25 cellular contexts compared by ENCODE assay signal in genomic region chr1:3015269-3015635, GRCh38. TPM values are rescaled to one million over a fixed set of nuclear protein-coding genes. Genes with fewer than 3 reads are reported as not detected.
A peak's percentile ranks its signal among the peaks of the same experiment; 100 is the strongest.
DNase-seq lines count a peak whose midpoint lies in the region; ATAC-seq and TF ChIP-seq lines count a peak whose summit lies in the region.
"Had no signal": no experiment of that assay in that cellular context is flagged by ENCODE, and none has a peak within 500 bp of the region (broad histone marks: within the 10 kb centered on the region; RNA-seq: fewer than 3 reads in every experiment).

No MANE protein-coding gene starts in this region.

- peak overlapping the region; percentile 75 for H2BK15ac ChIP-seq in neuronal stem cell (ENCODE audit: low read length)

- peaks cover 5% of the 10 kb centered on the region for H3K27me3 Mint-ChIP-seq in HFFc6 (ENCODE audit: insufficient read depth)

- H3K27ac Mint-ChIP-seq in HFFc6: no peak overlapping the region

- H2BK12ac ChIP-seq in neuronal stem cell (ENCODE audit: low read length): peak overlapping the region; percentile 30

- H3K14ac ChIP-seq in neuronal stem cell (ENCODE audit: low read length): peak overlapping the region; percentile 97

- WGBS in right cardiac atrium: 77% methylated on average over 10 of the region's 10 CpGs
- WGBS in heart right ventricle, 2 donors: 80 to 86% methylated on average over 10 of the region's 10 CpGs
- WGBS in neuronal stem cell (ENCODE audit: extremely low coverage in 2 of 2, insufficient read length in 2 of 2, insufficient replicate concordance in 1 of 2), 2 donors: no CpG with 5 or more reads among the region's 10 CpGs
- WGBS in testis, 2 donors: 76 to 87% methylated on average over 4 to 10 of the region's 10 CpGs

- H2BK120ac ChIP-seq in neuronal stem cell (ENCODE audit: low read depth, low read length): no peak overlapping the region

- H3K79me1 ChIP-seq in neuronal stem cell (ENCODE audit: low read depth, low read length): no peaks in the 10 kb centered on the region

- H2AFZ ChIP-seq in neuronal stem cell (ENCODE audit: low read length): no peak overlapping the region
- H2AFZ ChIP-seq: GM23248 had no signal

- H3K9me3 ChIP-seq in right cardiac atrium (ENCODE audit: control insufficient read depth, low read length): no peaks in the 10 kb centered on the region
- no peaks in the 10 kb centered on the region for H3K9me3 ChIP-seq in heart right ventricle
- peaks cover 0 to 6% of the 10 kb centered on the region in 2 donors for H3K9me3 ChIP-seq in neuronal stem cell (replicated peaks in 1 of 2; ENCODE audit: control insufficient read depth in 2 of 2, insufficient read depth in 1 of 2, low read depth in 1 of 2, low read length in 2 of 2)
- no peaks in the 10 kb centered on the region for H3K9me3 ChIP-seq in testis
- H3K9me3 ChIP-seq: HAP-1, SJSA1 had no signal

- no peak overlapping the region for H3K4me3 Mint-ChIP-seq in HFFc6

- peak overlapping the region; percentile 76 for H3K18ac ChIP-seq in neuronal stem cell (ENCODE audit: low read length)

- ATAC-seq in right cardiac atrium (no peak), heart right ventricle (no peak), GM21619 (IDR thresholded peaks at IDR 0.05; ENCODE audit: unreplicated experiment) (no peak)
- ATAC-seq: K562 had no signal

- no peak overlapping the region for H3K4me2 ChIP-seq in neuronal stem cell (ENCODE audit: insufficient read depth, low read length, poor library complexity, severe bottlenecking)

- TF ChIP-seq POLR2A in testis (IDR thresholded peaks at IDR 0.05): no peak

- H3K36me3 ChIP-seq in heart right ventricle: no peaks in the 10 kb centered on the region
- no peaks in the 10 kb centered on the region for H3K36me3 ChIP-seq in neuronal stem cell (replicated peaks in 1 of 2; ENCODE audit: control insufficient read depth in 2 of 2, insufficient read depth in 2 of 2, low read length in 2 of 2)
- no peaks in the 10 kb centered on the region for H3K36me3 ChIP-seq in testis (ENCODE audit: low read depth, missing control alignments)
- H3K36me3 ChIP-seq: HAP-1, SJSA1 had no signal

- H3K27me3 ChIP-seq in right cardiac atrium (ENCODE audit: control insufficient read depth, insufficient read depth) (no peaks in the 10 kb centered on the region), heart right ventricle (peaks cover 3 to 65% (median 50%) of the 10 kb centered on the region in 7 donors), neuronal stem cell (ENCODE audit: control insufficient read depth in 3 of 3, insufficient read depth in 3 of 3, low read depth in 1 of 3, low read length in 3 of 3) (peaks cover 0 to 30% (median 11%) of the 10 kb centered on the region in 3 experiments), testis (no peaks in the 10 kb centered on the region)
- H3K27me3 ChIP-seq: SJSA1 had no signal

- intact Hi-C loops in right cardiac atrium (cut with DNase I) (no loop called here), heart right ventricle (cut with DNase I) (loop anchor here in 2 of 10 donors (10.0 kb wide), 1 partner anchor 270 kb away; no protein-coding TSS in a partner anchor), testis (cut with DNase I; ENCODE audit: low total_unique reads) (no loop called here)

- peak overlapping the region; percentile 39 for H2BK5ac ChIP-seq in neuronal stem cell (ENCODE audit: low read length)

- H3K27ac ChIP-seq in right cardiac atrium (ENCODE audit: low read length) (no peak overlapping the region), heart right ventricle (no peak overlapping the region), neuronal stem cell (replicated peaks; ENCODE audit: low read length) (no peak overlapping the region), testis (no peak overlapping the region)
- H3K27ac ChIP-seq: GM23248, SJSA1 had no signal

- peaks cover 36% of the 10 kb centered on the region for H3K9me3 Mint-ChIP-seq in HFFc6

- H4K8ac ChIP-seq in neuronal stem cell (ENCODE audit: low read depth, low read length): no peak overlapping the region

- H3K36me3 Mint-ChIP-seq in HFFc6 (ENCODE audit: low read depth): peaks cover 8% of the 10 kb centered on the region

- H3K23ac ChIP-seq in neuronal stem cell (ENCODE audit: low read depth, low read length, poor library complexity): peak overlapping the region; percentile 80

- peak overlapping the region; percentile 84 for H2AK5ac ChIP-seq in neuronal stem cell (ENCODE audit: low read depth, low read length)

- no peaks in the 10 kb centered on the region for H3K4me1 ChIP-seq in right cardiac atrium (ENCODE audit: control insufficient read depth, insufficient read depth, low read length)
- H3K4me1 ChIP-seq in heart right ventricle: peaks cover 0 to 13% (median 2%) of the 10 kb centered on the region in 9 donors
- H3K4me1 ChIP-seq in neuronal stem cell (ENCODE audit: control insufficient read depth in 2 of 2, insufficient read depth in 1 of 2, low read depth in 1 of 2, low read length in 2 of 2): peaks cover 0 to 3% of the 10 kb centered on the region in 2 donors
- peaks cover 9% of the 10 kb centered on the region for H3K4me1 ChIP-seq in testis
- H3K4me1 ChIP-seq: HAP-1, SJSA1 had no signal

- peak; percentile 44 for DNase-seq in activated effector memory CD4-positive, alpha-beta T cell treated with anti-CD3 and anti-CD28 coated beads, Interleukin-2, amount 50 U/mL, for 16 hours
- no peak for DNase-seq in activated effector memory CD4-positive, alpha-beta T cell treated with Interleukin-2 at 50 U/mL for 16 hours
- peak in 2 of 3 donors; percentile 7 to 34 for DNase-seq in right cardiac atrium
- DNase-seq in heart right ventricle: no peak
- DNase-seq in neuronal stem cell (ENCODE audit: low spot score): no peak
- peak; percentile 23 for DNase-seq in testis
- DNase-seq in HFFc6: no peak
- DNase-seq: Calu3, DND-41, GM23248, Kasumi-1, NCI-H1092 treated with DMSO at 0.1 percent for 48 hours, NCI-H1436, NCI-H187, NCI-H2107, NCI-H446, NCI-H524 treated with DMSO at 0.1 percent for 48 hours, NCI-H774 had no signal

- H3K4me3 ChIP-seq in right cardiac atrium (ENCODE audit: low read length): no peak overlapping the region
- H3K4me3 ChIP-seq in heart right ventricle: no peak overlapping the region
- no peak overlapping the region for H3K4me3 ChIP-seq in neuronal stem cell (ENCODE audit: low read length in 2 of 2)
- H3K4me3 ChIP-seq in testis: no peak overlapping the region
- H3K4me3 ChIP-seq: GM23248, HAP-1, K562, SJSA1 had no signal

- H3K4me1 Mint-ChIP-seq in HFFc6 (ENCODE audit: low read depth): no peaks in the 10 kb centered on the region

- no peak overlapping the region for H3K4ac ChIP-seq in neuronal stem cell (ENCODE audit: low read length)

- TF ChIP-seq CTCF in heart right ventricle (IDR thresholded peaks at IDR 0.05) (no peak), testis (IDR thresholded peaks at IDR 0.05) (no peak), HFFc6 (IDR thresholded peaks at IDR 0.05) (no peak)

- H3K9ac ChIP-seq in neuronal stem cell (ENCODE audit: low read depth, low read length, poor library complexity): peak overlapping the region; percentile 50
- H3K9ac ChIP-seq: GM23248 had no signal

- H4K91ac ChIP-seq in neuronal stem cell (ENCODE audit: low read depth, low read length, poor library complexity): peak overlapping the region; percentile 98

RNA-seq across cellular contexts. Expression of gene ACTRT2, which starts 6.0 kb away (rescaled TPM):
- total RNA-seq in right cardiac atrium: not detected
- polyA plus RNA-seq in right cardiac atrium: not detected
- total RNA-seq in heart right ventricle: not detected
- not detected for polyA plus RNA-seq in heart right ventricle
- 0.29 TPM for polyA plus RNA-seq in neuronal stem cell (2013, experiment 1 of 2)
- 0.29 TPM for polyA plus RNA-seq in neuronal stem cell (2013, experiment 2 of 2)
- total RNA-seq in testis: 100 to 1,000 TPM in 1 of 2 donors, 10 to 100 TPM in 1; 64.2 to 143 TPM
- polyA plus RNA-seq in testis (ENCODE audit: insufficient read depth, low read depth, low replicate concordance): 183 TPM
- total RNA-seq in HFFc6 (2021; fragmentation: NEBNext Ultra II Directional; extraction: Animal tissue kit (Norgen Biotek cat#: 25700)): not detected
- total RNA-seq: A172, Calu3, GM23248, K562, M059J, SJSA1 had no signal
- polyA plus RNA-seq: BJ, GM23248, K562 had no signal

RNA-seq across cellular contexts. Expression of gene PRDM16, which starts 53.8 kb away (rescaled TPM):
- 1 to 10 TPM; 1.1 to 2.9 (median 1.8) TPM for total RNA-seq in right cardiac atrium
- 1.9 TPM for polyA plus RNA-seq in right cardiac atrium
- total RNA-seq in heart right ventricle: 10 to 100 TPM; 11.7 to 25.9 (median 14.8) TPM
- 10 to 100 TPM in 1 of 2 donors, 1 to 10 TPM in 1; 4.1 to 16.8 TPM for polyA plus RNA-seq in heart right ventricle
- polyA plus RNA-seq in neuronal stem cell (2013, experiment 1 of 2): 7.9 TPM
- polyA plus RNA-seq in neuronal stem cell (2013, experiment 2 of 2): 7.6 TPM
- total RNA-seq in testis: 1 to 10 TPM; 4.7 to 5.6 TPM
- 2.1 TPM for polyA plus RNA-seq in testis (ENCODE audit: insufficient read depth, low read depth, low replicate concordance)
- total RNA-seq in HFFc6 (2021; fragmentation: NEBNext Ultra II Directional; extraction: Animal tissue kit (Norgen Biotek cat#: 25700)): not detected
- total RNA-seq: GM23248, M059J had no signal

Comparison
In these comparisons a context has a peak if more than half of its experiments do, and no peak if none do; other contexts are left out.
1. DNase-seq: peak in activated effector memory CD4-positive, alpha-beta T cell treated with anti-CD3 and anti-CD28 coated beads, Interleukin-2, amount 50 U/mL, for 16 hours (single experiment), right cardiac atrium (2 of 3) and testis (single experiment); none in activated effector memory CD4-positive, alpha-beta T cell treated with Interleukin-2 at 50 U/mL for 16 hours (single experiment), heart right ventricle (0 of 2), neuronal stem cell (single experiment) and HFFc6 (single experiment).
2. RNA of gene ACTRT2, which starts 6.0 kb away (total RNA-seq): 64.2 to 143 TPM in testis; not detected in right cardiac atrium, not detected in heart right ventricle and not detected in HFFc6; every median in the first group is over 10 times any median in the second.